ENCODE assay signal across 25 cellular contexts in genomic region chr20:25632940-25633790, GRCh38. TPM values are rescaled to one million over a fixed set of nuclear protein-coding genes. Genes with fewer than 3 reads are reported as not detected.
DNase-seq lines count a peak whose midpoint lies in the region; ATAC-seq, FAIRE-seq and TF ChIP-seq lines count a peak whose summit lies in the region.
"Had no signal": no experiment of that assay in that cellular context is flagged by ENCODE, and none has a peak within 500 bp of the region (broad histone marks: within the 10 kb centered on the region; RNA-seq: fewer than 3 reads in every experiment).

No MANE protein-coding gene starts in this region.

- no peak overlapping the region for H4K8ac ChIP-seq in mesenchymal stem cell (ENCODE audit: low read length)

- no peak overlapping the region for H4K91ac ChIP-seq in mesenchymal stem cell (ENCODE audit: low read length)

- DNase-seq in GM04504 (ENCODE audit: low read depth), result peak; percentile 28
- DNase-seq in NCI-H226, result peak; percentile 31
- peak; percentile 89 for DNase-seq in bronchial epithelial cell (ENCODE audit: low read depth)
- peak; percentile 61 for DNase-seq in mesenchymal stem cell
- no peak for DNase-seq in stimulated activated CD4-positive, alpha-beta T cell treated with anti-CD3 and anti-CD28 coated beads, Interleukin-4, amount 100 ng/mL, for 4 hours
- DNase-seq in GM12892 (ENCODE audit: insufficient read length), result no peak
- DNase-seq in naive thymus-derived CD4-positive, alpha-beta T cell, result no peak
- DNase-seq: activated CD4-positive, alpha-beta T cell treated with anti-CD3 and anti-CD28 coated beads, Interleukin-2, amount 10 ng/mL, durations not matched to agents 24 days and 14 days; anterior cingulate cortex; CD8-positive, alpha-beta T cell; central memory CD4-positive, alpha-beta T cell; DMS153; NCI-H1694 treated with DMSO at 0.1 percent for 48 hours; NCI-H774; OCI-M1; SJCRH30; stimulated activated CD4-positive, alpha-beta T cell treated with anti-CD3 and anti-CD28 coated beads, Interleukin-2, amount 100 ng/mL, for 24 hours had no signal

- intact Hi-C loops in naive thymus-derived CD4-positive, alpha-beta T cell (cut with micrococcal nuclease), result no loop called here

- H3K4me2 ChIP-seq in mesenchymal stem cell (ENCODE audit: low read length, poor library complexity, severe bottlenecking), result no peak overlapping the region

- peaks cover 0 to 20% (median 8%) of the 10 kb centered on the region in 11 donors for H3K9me3 Mint-ChIP-seq in naive thymus-derived CD4-positive, alpha-beta T cell

- H2AK5ac ChIP-seq in mesenchymal stem cell (ENCODE audit: low read length, severe bottlenecking), result no peak overlapping the region

- no peak overlapping the region for H2BK5ac ChIP-seq in mesenchymal stem cell (ENCODE audit: low read depth, low read length, poor library complexity, severe bottlenecking)

- H3K27ac Mint-ChIP-seq in naive thymus-derived CD4-positive, alpha-beta T cell, result no peak overlapping the region
- H3K27ac Mint-ChIP-seq: activated CD4-positive, alpha-beta T cell treated with anti-CD3 and anti-CD28 coated beads, Interleukin-2, amount 10 ng/mL, durations not matched to agents 24 days and 14 days; activated naive CD4-positive, alpha-beta T cell treated with anti-CD3 and anti-CD28 coated beads, Interleukin-2, amount 50 U/mL, for 24 hours; activated T-helper 1 cell treated with anti-CD3 and anti-CD28 coated beads, Interleukin-12 subunit alpha, Interleukin-12 subunit beta, Interleukin-2, Interleukin-4 antibody, amounts not matched to agents 30 ng/mL and 10 ng/mL and 1 ng/mL, durations not matched to agents 14 hours and 24 hours and 36 hours; CD8-positive, alpha-beta T cell; stimulated activated memory B cell treated with anti-CD40 and anti-IgM and Interleukin-4, amounts not matched to agents 10 μg/mL and 1 μg/mL and 100 μg/mL, for 72 hours had no signal

- H3K27me3 Mint-ChIP-seq in naive thymus-derived CD4-positive, alpha-beta T cell, result no peaks in the 10 kb centered on the region
- H3K27me3 Mint-ChIP-seq: activated CD4-positive, alpha-beta T cell treated with anti-CD3 and anti-CD28 coated beads, Interleukin-2, amount 10 ng/mL, durations not matched to agents 24 days and 14 days; activated naive CD4-positive, alpha-beta T cell treated with anti-CD3 and anti-CD28 coated beads, Interleukin-2, amount 50 U/mL, for 24 hours; stimulated activated memory B cell treated with anti-CD40 and anti-IgM and Interleukin-4, amounts not matched to agents 10 μg/mL and 1 μg/mL and 100 μg/mL, for 72 hours had no signal

- no peak overlapping the region for H3K9ac ChIP-seq in mesenchymal stem cell (ENCODE audit: low read length)

- peaks cover 4% of the 10 kb centered on the region for H3K79me1 ChIP-seq in mesenchymal stem cell (replicated peaks; ENCODE audit: low read length, poor library complexity, severe bottlenecking)

- H2BK120ac ChIP-seq in mesenchymal stem cell (ENCODE audit: low read depth, low read length), result no peak overlapping the region

- no peak overlapping the region for H2BK15ac ChIP-seq in mesenchymal stem cell (ENCODE audit: low read depth, poor library complexity, severe bottlenecking)

- no peak overlapping the region for H3K18ac ChIP-seq in mesenchymal stem cell (ENCODE audit: low read depth in 1 of 2, low read length in 2 of 2)

- no peak overlapping the region for H3K4me3 Mint-ChIP-seq in naive thymus-derived CD4-positive, alpha-beta T cell
- H3K4me3 Mint-ChIP-seq: activated CD4-positive, alpha-beta T cell treated with anti-CD3 and anti-CD28 coated beads, Interleukin-2, amount 10 ng/mL, durations not matched to agents 24 days and 14 days; activated naive CD4-positive, alpha-beta T cell treated with anti-CD3 and anti-CD28 coated beads, Interleukin-2, amount 50 U/mL, for 24 hours; activated T-helper 1 cell treated with anti-CD3 and anti-CD28 coated beads, Interleukin-12 subunit alpha, Interleukin-12 subunit beta, Interleukin-2, Interleukin-4 antibody, amounts not matched to agents 30 ng/mL and 10 ng/mL and 1 ng/mL, durations not matched to agents 14 hours and 24 hours and 36 hours; CD8-positive, alpha-beta T cell; stimulated activated memory B cell treated with anti-CD40 and anti-IgM and Interleukin-4, amounts not matched to agents 10 μg/mL and 1 μg/mL and 100 μg/mL, for 72 hours had no signal

- ATAC-seq in naive thymus-derived CD4-positive, alpha-beta T cell, result no peak
- ATAC-seq: CD8-positive, alpha-beta T cell; gastroesophageal sphincter; stimulated activated memory B cell treated with anti-CD40 and anti-IgM and Interleukin-4, amounts not matched to agents 10 μg/mL and 1 μg/mL and 100 μg/mL, for 72 hours had no signal

- H3K27me3 ChIP-seq in bronchial epithelial cell (ENCODE audit: control insufficient read depth, insufficient read depth, low read length) (no peaks in the 10 kb centered on the region), mesenchymal stem cell (ENCODE audit: control insufficient read depth in 1 of 2, insufficient read depth in 1 of 2, low read length in 2 of 2) (no peaks in the 10 kb centered on the region)
- H3K27me3 ChIP-seq in naive thymus-derived CD4-positive, alpha-beta T cell (ENCODE audit: control insufficient read depth in 2 of 2, insufficient read depth in 2 of 2, low read length in 2 of 2), result no peaks in the 10 kb centered on the region
- H3K27me3 ChIP-seq: gastroesophageal sphincter, SJCRH30, vagina had no signal

- no peak overlapping the region for H3K14ac ChIP-seq in mesenchymal stem cell (ENCODE audit: low read length in 2 of 2)

- CTCF ChIA-PET in naive thymus-derived CD4-positive, alpha-beta T cell (lab: Charles Lee), result interaction anchor here (0.6 kb wide), 1 partner anchor 18 kb away, joined by 3 read pairs; no protein-coding TSS in a partner anchor

- FAIRE-seq in bronchial epithelial cell (lab: Jason Lieb, UNC), result no peak
- no peak for FAIRE-seq in GM12892 (lab: Jason Lieb, UNC)
- FAIRE-seq: GM12891 had no signal

- H3K4ac ChIP-seq in mesenchymal stem cell (ENCODE audit: low read depth in 1 of 2, low read length in 2 of 2), result no peak overlapping the region

- peaks cover 11 to 51% (median 30%) of the 10 kb centered on the region in 5 donors for H3K36me3 Mint-ChIP-seq in naive thymus-derived CD4-positive, alpha-beta T cell

- H3K9me3 ChIP-seq in mesenchymal stem cell (ENCODE audit: control insufficient read depth, low read length), result peaks cover 14% of the 10 kb centered on the region
- H3K9me3 ChIP-seq in naive thymus-derived CD4-positive, alpha-beta T cell (ENCODE audit: control insufficient read depth in 2 of 3, low read length in 3 of 3), result no peaks in the 10 kb centered on the region
- H3K9me3 ChIP-seq: gastroesophageal sphincter, vagina had no signal

- no peak for TF ChIP-seq CTCF in bronchial epithelial cell (IDR thresholded peaks at IDR 0.05; ENCODE audit: insufficient read depth, low read length, severe bottlenecking)

- H3K23ac ChIP-seq in mesenchymal stem cell (ENCODE audit: low read length in 2 of 2), result no peak overlapping the region

- WGBS in mesenchymal stem cell, result 49% methylated on average over 3 of the region's 5 CpGs

- no peak for TF ChIP-seq POLR2A in GM12892 (IDR thresholded peaks at IDR 0.05; ENCODE audit: low read depth, low read length)

- H3K4me3 ChIP-seq in bronchial epithelial cell (ENCODE audit: low read depth, low read length) (no peak overlapping the region), mesenchymal stem cell (ENCODE audit: insufficient read depth in 1 of 2, low read depth in 1 of 2, low read length in 2 of 2) (no peak overlapping the region)
- H3K4me3 ChIP-seq in naive thymus-derived CD4-positive, alpha-beta T cell (ENCODE audit: low read length), result no peak overlapping the region
- H3K4me3 ChIP-seq: gastroesophageal sphincter, SJCRH30, vagina had no signal

- no peak overlapping the region for H2AFZ ChIP-seq in mesenchymal stem cell (ENCODE audit: low read depth, low read length)

- POLR2A ChIA-PET in naive thymus-derived CD4-positive, alpha-beta T cell (lab: Charles Lee), result no interaction called here

- H3K27ac ChIP-seq in mesenchymal stem cell (ENCODE audit: low read length, poor library complexity, severe bottlenecking), result no peak overlapping the region
- no peak overlapping the region for H3K27ac ChIP-seq in naive thymus-derived CD4-positive, alpha-beta T cell (ENCODE audit: low read depth, low read length)
- H3K27ac ChIP-seq: gastroesophageal sphincter, HL-60, SJCRH30, vagina, VCaP had no signal

- no peak overlapping the region for H2BK12ac ChIP-seq in mesenchymal stem cell (ENCODE audit: low read length in 2 of 2)

- H3K4me1 ChIP-seq in mesenchymal stem cell (ENCODE audit: control insufficient read depth, insufficient read depth, low read depth, low read length), result no peaks in the 10 kb centered on the region
- H3K4me1 ChIP-seq in naive thymus-derived CD4-positive, alpha-beta T cell (ENCODE audit: control insufficient read depth in 2 of 2, insufficient read depth in 2 of 2, low read length in 2 of 2), result no peaks in the 10 kb centered on the region
- H3K4me1 ChIP-seq: gastroesophageal sphincter, SJCRH30, vagina had no signal

- peaks cover 0 to 7% (median 2%) of the 10 kb centered on the region in 7 donors for H3K4me1 Mint-ChIP-seq in naive thymus-derived CD4-positive, alpha-beta T cell
- H3K4me1 Mint-ChIP-seq: stimulated activated memory B cell treated with anti-CD40 and anti-IgM and Interleukin-4, amounts not matched to agents 10 μg/mL and 1 μg/mL and 100 μg/mL, for 72 hours had no signal

- H3K36me3 ChIP-seq in bronchial epithelial cell (ENCODE audit: control insufficient read depth, insufficient read depth, low read length) (no peaks in the 10 kb centered on the region), mesenchymal stem cell (ENCODE audit: control insufficient read depth in 1 of 2, insufficient read depth in 2 of 2, low read depth in 1 of 2, low read length in 2 of 2) (peaks cover 0 to 32% of the 10 kb centered on the region in 2 experiments)
- peaks cover 0 to 4% (median 0%) of the 10 kb centered on the region in 3 experiments for H3K36me3 ChIP-seq in naive thymus-derived CD4-positive, alpha-beta T cell (ENCODE audit: control insufficient read depth in 2 of 3, insufficient read depth in 3 of 3, low read length in 3 of 3)
- H3K36me3 ChIP-seq: SJCRH30 had no signal

RNA-seq across cellular contexts. Expression of gene NANP, which starts 9.4 kb away (rescaled TPM):
- total RNA-seq in bronchial epithelial cell, result 2.4 and 3.4 TPM in 2 replicates
- polyA plus RNA-seq in mesenchymal stem cell (2013, experiment 1 of 2), result 9.5 TPM
- polyA plus RNA-seq in mesenchymal stem cell (2013, experiment 2 of 2), result 9.8 TPM
- 4.1 TPM for polyA plus RNA-seq in GM12892 (2012; ENCODE audit: missing spikeins)
- 1 to 10 TPM; 1.0 to 7.0 (median 1.9) TPM for total RNA-seq in naive thymus-derived CD4-positive, alpha-beta T cell
- under 1 TPM; 0.75 to 0.77 TPM for polyA plus RNA-seq in naive thymus-derived CD4-positive, alpha-beta T cell

RNA-seq across cellular contexts. Expression of gene NINL, which starts 47.8 kb away (rescaled TPM):
- total RNA-seq in bronchial epithelial cell, result 4.1 and 5.0 TPM in 2 replicates
- 6.8 TPM for polyA plus RNA-seq in mesenchymal stem cell (2013, experiment 1 of 2)
- polyA plus RNA-seq in mesenchymal stem cell (2013, experiment 2 of 2), result 6.4 TPM
- polyA plus RNA-seq in GM12892 (2012; ENCODE audit: missing spikeins), result 1.7 TPM
- total RNA-seq in naive thymus-derived CD4-positive, alpha-beta T cell, result 1 to 10 TPM; 1.4 to 4.2 (median 3.0) TPM
- 1 to 10 TPM in 1 of 2 donors, under 1 TPM in 1; 0.31 to 1.1 TPM for polyA plus RNA-seq in naive thymus-derived CD4-positive, alpha-beta T cell

Comparison
In these comparisons a context has a peak if more than half of its experiments do, and no peak if none do; other contexts are left out.
1. DNase-seq: peak in GM04504 (single experiment), NCI-H226 (single experiment), bronchial epithelial cell (single experiment) and mesenchymal stem cell (single experiment); none in stimulated activated CD4-positive, alpha-beta T cell treated with anti-CD3 and anti-CD28 coated beads, Interleukin-4, amount 100 ng/mL, for 4 hours (0 of 2), GM12892 (single experiment) and naive thymus-derived CD4-positive, alpha-beta T cell (0 of 9).